ENCODE assay signal across 21 cellular contexts in the genomic region with DNA sequence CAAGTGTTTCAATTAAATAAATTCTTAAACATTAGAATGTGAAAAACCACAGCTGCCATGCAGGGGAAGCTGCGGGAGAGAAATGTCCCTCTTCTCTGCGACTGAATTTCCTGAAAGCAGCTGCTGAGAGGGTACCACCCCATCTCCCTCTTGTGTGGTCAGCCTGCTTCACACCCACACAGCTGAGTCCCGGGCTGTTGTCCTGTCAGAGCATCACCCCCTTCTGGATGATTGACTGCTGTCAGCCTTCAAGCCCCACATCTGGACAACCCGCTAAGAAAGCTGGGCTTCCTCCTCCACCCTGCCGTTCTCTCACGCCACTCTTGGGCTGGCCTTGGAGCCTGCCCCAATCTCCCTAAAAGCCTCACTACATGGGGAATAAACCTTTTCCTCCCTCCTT. TPM values are rescaled to one million over a fixed set of nuclear protein-coding genes. Genes with fewer than 3 reads are reported as not detected.
DNase-seq lines count a peak whose midpoint lies in the region; ATAC-seq and TF ChIP-seq lines count a peak whose summit lies in the region.
"Had no signal": no experiment of that assay in that cellular context is flagged by ENCODE, and none has a peak within 500 bp of the region (broad histone marks: within the 10 kb centered on the region; RNA-seq: fewer than 3 reads in every experiment).

No MANE protein-coding gene starts in this region.

- 0 out of 2 replicates have a peak, but pooled peaks cover 3% of the 10 kb centered on the region for H3K9me3 ChIP-seq in Panc1 (ENCODE audit: control insufficient read depth, insufficient read depth, low read depth, low read length)
- H3K9me3 ChIP-seq in prostate gland: no peaks in the 10 kb centered on the region
- H3K9me3 ChIP-seq: upper lobe of left lung had no signal

- H3K27ac ChIP-seq in Panc1 (ENCODE audit: low read length) (no peak overlapping the region), dorsolateral prefrontal cortex (peak overlapping the region in 58 of 59 donors; percentile 32 to 95 (median 83)), substantia nigra (ENCODE audit: low read depth, low read length, poor library complexity, severe bottlenecking) (peak overlapping the region; percentile 92), prostate gland (no peak overlapping the region)
- H3K27ac ChIP-seq: epithelial cell of prostate, heart right ventricle, upper lobe of left lung had no signal

- in situ Hi-C loops in Panc1 (cut with HindIII; ENCODE audit: low pct_unique_long_range_greater_than_20kb, low sequenced_read_pairs): no loop called here
- in situ Hi-C loops in GM13976 (cut with MboI; ENCODE audit: low sequenced_read_pairs, unreplicated experiment): no loop called here

- H3K9me3 Mint-ChIP-seq in natural killer cell: peaks cover 0 to 3% of the 10 kb centered on the region in 2 donors
- H3K9me3 Mint-ChIP-seq: stimulated activated naive CD8-positive, alpha-beta T cell treated with anti-CD3 and anti-CD28 coated beads, Interleukin-15, amount 100 ng/mL, for 72 hours had no signal

- BruUV-seq in Panc1 (replicated peaks; lab: Mats Ljungman, UMichigan): TSS peak; percentile 46

- DNase-seq in Panc1 (ENCODE audit: low read depth, low spot score): no peak
- peak in 4 of 10 donors; percentile 39 to 53 (median 46) for DNase-seq in dorsolateral prefrontal cortex
- peak; percentile 25 for DNase-seq in natural killer cell
- peak in 8 of 49 donors; percentile 13 to 44 (median 26) for DNase-seq in substantia nigra (lab: John Stamatoyannopoulos, UW)
- DNase-seq in GM13976 (ENCODE audit: low spot score): no peak
- no peak for DNase-seq in HT-29 (ENCODE audit: low spot score)
- no peak for DNase-seq in prostate gland (ENCODE audit: low spot score)
- DNase-seq: activated naive CD4-positive, alpha-beta T cell; activated T-cell treated with anti-CD3 and anti-CD28 coated beads, Interleukin-2, amount 50 U/mL, for 1 hour; amniotic stem cell; CD4-positive, alpha-beta T cell; DMS 273 treated with DMSO at 0.1 percent for 48 hours; heart right ventricle; NCI-H1436 treated with DMSO at 0.1 percent for 48 hours; NCI-H510A treated with DMSO at 0.1 percent for 48 hours; stimulated activated CD4-positive, alpha-beta T cell treated with anti-CD3 and anti-CD28 coated beads, Interleukin-4, amount 100 ng/mL, for 24 hours; stimulated activated naive CD8-positive, alpha-beta T cell treated with anti-CD3 and anti-CD28 coated beads, Interleukin-15, amount 100 ng/mL, for 72 hours; upper lobe of left lung had no signal

- CTCF ChIA-PET in Panc1 (lab: Charles Lee): no interaction called here

- H3K4me1 Mint-ChIP-seq in natural killer cell: peaks cover 42 to 47% of the 10 kb centered on the region in 2 donors
- H3K4me1 Mint-ChIP-seq: stimulated activated naive CD8-positive, alpha-beta T cell treated with anti-CD3 and anti-CD28 coated beads, Interleukin-15, amount 100 ng/mL, for 72 hours had no signal

- no peaks in the 10 kb centered on the region for H3K27me3 ChIP-seq in Panc1 (ENCODE audit: control insufficient read depth, insufficient read depth, low read length)
- no peaks in the 10 kb centered on the region for H3K27me3 ChIP-seq in dorsolateral prefrontal cortex
- no peaks in the 10 kb centered on the region for H3K27me3 ChIP-seq in prostate gland (replicated peaks; ENCODE audit: insufficient read depth)
- H3K27me3 ChIP-seq: heart right ventricle, upper lobe of left lung had no signal

- TF ChIP-seq CTCF in Panc1 (IDR thresholded peaks at IDR 0.05) (no peak), dorsolateral prefrontal cortex (IDR thresholded peaks at IDR 0.05 in 54 of 56, conservative IDR thresholded peaks at IDR 0.05 in 2 of 56; ENCODE audit: low read depth in 1 of 56, partially characterized antibody in 56 of 56) (peak in 1 of 56 donors; percentile 22), natural killer cell (IDR thresholded peaks at IDR 0.05) (no peak), GM13976 (IDR thresholded peaks at IDR 0.05; ENCODE audit: borderline replicate concordance, control extremely low read depth, extremely low read depth, insufficient read depth, missing control alignments) (no peak), prostate gland (IDR thresholded peaks at IDR 0.05) (no peak)

- H3K4me1 ChIP-seq in Panc1 (ENCODE audit: control insufficient read depth, insufficient read depth, low read length) (no peaks in the 10 kb centered on the region), prostate gland (replicated peaks) (no peaks in the 10 kb centered on the region)
- H3K4me1 ChIP-seq: heart right ventricle, upper lobe of left lung had no signal

- H3K36me3 Mint-ChIP-seq in natural killer cell: peaks cover 22% of the 10 kb centered on the region

- ATAC-seq in Panc1 (no peak), natural killer cell (peak; percentile 85 to 95 (median 85))
- ATAC-seq: heart right ventricle; left lobe of liver; stimulated activated naive CD8-positive, alpha-beta T cell treated with anti-CD3 and anti-CD28 coated beads, Interleukin-15, amount 100 ng/mL, for 72 hours had no signal

- H3K4me3 Mint-ChIP-seq in natural killer cell: peak overlapping the region; percentile 84
- H3K4me3 Mint-ChIP-seq: CD4-positive, alpha-beta T cell; stimulated activated naive CD8-positive, alpha-beta T cell treated with anti-CD3 and anti-CD28 coated beads, Interleukin-15, amount 100 ng/mL, for 72 hours had no signal

- POLR2A ChIA-PET in Panc1 (lab: Charles Lee): interaction anchor here (0.6 kb wide), 1 partner anchor 24 kb away, joined by 3 read pairs; no protein-coding TSS in a partner anchor

- H3K27me3 Mint-ChIP-seq in natural killer cell (ENCODE audit: low read depth in 2 of 2): no peaks in the 10 kb centered on the region
- H3K27me3 Mint-ChIP-seq: CD4-positive, alpha-beta T cell; stimulated activated naive CD8-positive, alpha-beta T cell treated with anti-CD3 and anti-CD28 coated beads, Interleukin-15, amount 100 ng/mL, for 72 hours had no signal

- H3K36me3 ChIP-seq in Panc1 (ENCODE audit: control insufficient read depth, insufficient read depth, low read length): no peaks in the 10 kb centered on the region
- no peaks in the 10 kb centered on the region for H3K36me3 ChIP-seq in prostate gland

- no peak for TF ChIP-seq POLR2A in prostate gland (IDR thresholded peaks at IDR 0.05)

- H3K27ac Mint-ChIP-seq in natural killer cell: peak overlapping the region; percentile 91 to 94
- H3K27ac Mint-ChIP-seq: CD4-positive, alpha-beta T cell had no signal

- H3K4me3 ChIP-seq in Panc1 (ENCODE audit: low read depth in 2 of 2, low read length in 2 of 2): no peak overlapping the region
- H3K4me3 ChIP-seq in dorsolateral prefrontal cortex: peak overlapping the region in 11 of 59 donors; percentile 1 to 44 (median 13)
- no peak overlapping the region for H3K4me3 ChIP-seq in prostate gland
- H3K4me3 ChIP-seq: heart right ventricle, upper lobe of left lung had no signal

- 84% methylated on average over 6 of the region's 6 CpGs for WGBS in prostate gland

- intact Hi-C loops in Panc1 (cut with micrococcal nuclease; ENCODE audit: unreplicated experiment) (no loop called here), dorsolateral prefrontal cortex (cut with DNase I) (no loop called here), natural killer cell (cut with micrococcal nuclease) (loop anchor here (5.0 kb wide), 2 partner anchors 46 to 61 kb away; no protein-coding TSS in a partner anchor), prostate gland (cut with DNase I) (no loop called here)

RNA-seq across cellular contexts. Expression of a gene that starts 26.0 kb away (rescaled TPM):
- total RNA-seq in Panc1 (2021; ENCODE audit: unreplicated experiment) (28.4 TPM), dorsolateral prefrontal cortex (100 to 1,000 TPM in 4 of 120 experiments, 10 to 100 TPM in 116; 54.7 to 114 (median 76.9) TPM), natural killer cell (10 to 100 TPM; 28.3 to 42.2 (median 32.3) TPM), prostate gland (100 to 1,000 TPM in 1 of 2 donors, 10 to 100 TPM in 1; 72.4 to 117 TPM)
- 13.8 TPM for polyA plus RNA-seq in Panc1 (2012; ENCODE audit: insufficient read length)
- 33.6 and 36.9 TPM in 2 replicates for total RNA-seq in HT-29 (2014; rRNA removed; shearing (Covaris generic))

RNA-seq across cellular contexts. Expression of a gene that starts 26.9 kb away (rescaled TPM):
- total RNA-seq in Panc1 (2021; ENCODE audit: unreplicated experiment) (90.9 TPM), dorsolateral prefrontal cortex (100 to 1,000 TPM in 5 of 120 experiments, 10 to 100 TPM in 115; 38.8 to 104 (median 76.9) TPM), natural killer cell (100 to 1,000 TPM in 2 of 3 donors, 10 to 100 TPM in 1; 87.2 to 104 (median 102) TPM), prostate gland (100 to 1,000 TPM in 1 of 2 donors, 10 to 100 TPM in 1; 96.9 to 116 TPM)
- 95.1 TPM for polyA plus RNA-seq in Panc1 (2012; ENCODE audit: insufficient read length)
- 114 and 136 TPM in 2 replicates for total RNA-seq in HT-29 (2014; rRNA removed; shearing (Covaris generic))

RNA-seq across cellular contexts. Expression of a gene that starts 50.0 kb away (rescaled TPM):
- total RNA-seq in Panc1 (2021; ENCODE audit: unreplicated experiment) (not detected), dorsolateral prefrontal cortex (1 to 10 TPM in 80 of 120 experiments, under 1 TPM in 26, not detected in 14; 0.34 to 8.5 (median 1.5) TPM), natural killer cell (1 to 10 TPM; 1.1 to 2.0 (median 1.7) TPM), prostate gland (10 to 100 TPM in 1 of 2 donors, 1 to 10 TPM in 1; 2.6 to 22.6 TPM)
- not detected for polyA plus RNA-seq in Panc1 (2012; ENCODE audit: insufficient read length)
- not detected in 2 replicates for total RNA-seq in HT-29 (2014; rRNA removed; shearing (Covaris generic))
- total RNA-seq: CD4-positive, alpha-beta T cell; dermis microvascular lymphatic vessel endothelial cell had no signal

Comparison
In these comparisons a context has a peak if more than half of its experiments do, and no peak if none do; other contexts are left out.
1. H3K27ac ChIP-seq: peak in dorsolateral prefrontal cortex (58 of 59) and substantia nigra (single experiment); none in Panc1 (single experiment) and prostate gland (0 of 2).